In genomic region chr14:103317251-103317650, GRCh38 we compare ENCODE assay signal across 1 cellular context.
TF ChIP-seq lines count a peak whose summit lies in the region.

No MANE protein-coding gene starts in this region.

TF ChIP-seq in GM12878, 131 proteins besides CTCF, POLR2A, EP300 and RAD21 (continued from another document):
- TF ChIP-seq E2F4 (IDR thresholded peaks at IDR 0.05; ENCODE audit: low read depth, low read length) (no peak), CHD1 (IDR thresholded peaks at IDR 0.05; ENCODE audit: low read depth, low read length) (no peak), NR2C2 (IDR thresholded peaks at IDR 0.05; ENCODE audit: borderline replicate concordance, control insufficient read depth, insufficient read length, low read depth) (no peak), RUNX3 (IDR thresholded peaks at IDR 0.05; ENCODE audit: low read length) (no peak), NFIC (IDR thresholded peaks at IDR 0.05; ENCODE audit: low read depth, low read length) (no peak), SP1 (IDR thresholded peaks at IDR 0.05; ENCODE audit: low read depth, low read length) (no peak), ZZZ3 (IDR thresholded peaks at IDR 0.05; ENCODE audit: control insufficient read depth, insufficient read length, low read depth) (no peak), SREBF2 (IDR thresholded peaks at IDR 0.05; ENCODE audit: low read length) (no peak), ELK1 (IDR thresholded peaks at IDR 0.05; ENCODE audit: low read depth, low read length) (no peak), E2F8 (IDR thresholded peaks at IDR 0.05; ENCODE audit: low read depth, partially characterized antibody) (no peak), ZBTB40 (IDR thresholded peaks at IDR 0.05; ENCODE audit: borderline replicate concordance) (no peak), RELB (IDR thresholded peaks at IDR 0.05; ENCODE audit: low read depth) (no peak), ATF2 (IDR thresholded peaks at IDR 0.05; ENCODE audit: low read length) (no peak), DPF2 (IDR thresholded peaks at IDR 0.05) (no peak), NKRF (conservative IDR thresholded peaks at IDR 0.05) (no peak)
